ENCODE assay signal across 8 cellular contexts in the genomic region with DNA sequence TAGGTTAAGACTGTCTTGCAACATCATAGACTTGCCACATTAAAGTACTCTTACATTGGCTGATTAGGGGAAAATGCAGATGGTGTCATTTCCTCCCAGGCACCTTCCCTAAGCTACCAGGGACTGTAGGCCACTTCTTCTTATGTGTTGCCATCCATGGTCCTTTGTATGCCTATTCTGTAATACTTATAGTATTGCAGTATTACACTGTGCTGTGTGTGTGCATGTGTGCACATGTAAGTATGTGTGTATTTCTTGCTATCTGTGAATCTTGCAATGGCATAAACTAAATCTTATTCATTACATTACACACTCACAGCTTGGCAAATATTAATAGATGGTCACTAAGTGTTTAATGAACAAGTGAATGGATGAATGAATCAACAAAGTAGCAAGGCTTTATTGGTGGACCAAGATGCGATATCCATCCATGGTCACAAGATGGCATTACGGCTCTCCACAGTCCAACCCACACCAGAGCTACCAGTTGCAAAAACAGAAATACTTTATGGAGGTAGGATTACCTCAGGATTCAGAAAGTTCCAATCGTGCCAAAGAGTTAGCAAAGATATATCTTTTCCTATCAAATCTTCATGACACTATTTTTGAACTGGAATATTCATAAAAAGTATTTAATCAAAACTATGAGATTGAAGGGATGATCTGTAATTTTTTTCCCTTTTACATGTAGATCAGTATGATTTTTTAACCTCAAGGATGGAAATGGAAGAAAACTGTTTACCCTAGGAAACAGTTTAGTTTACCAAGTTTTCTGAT.
DNase-seq lines count a peak whose midpoint lies in the region; ATAC-seq and TF ChIP-seq lines count a peak whose summit lies in the region.

No MANE protein-coding gene starts in this region.

- ATAC-seq in HG02970 (IDR thresholded peaks at IDR 0.05; ENCODE audit: low FRiP score, unreplicated experiment) (peak; percentile 68), HG03108 (IDR thresholded peaks at IDR 0.05; ENCODE audit: unreplicated experiment) (no peak)

- H3K4me1 ChIP-seq in BE2C = peaks cover 32% of the 10 kb centered on the region

- in situ Hi-C loops in GM13977 (cut with MboI; ENCODE audit: low pct_unique_long_range_greater_than_20kb, low sequenced_read_pairs, unreplicated experiment) = no loop called here

- H3K4me3 ChIP-seq in BE2C (ENCODE audit: low read depth, low read length) = no peak overlapping the region

- H3K27me3 ChIP-seq in BE2C = no peaks in the 10 kb centered on the region

- no peaks in the 10 kb centered on the region for H3K9me3 ChIP-seq in BE2C

- DNase-seq in BE2C (peak; percentile 59), GM13977 (ENCODE audit: low spot score) (no peak), NCI-H345 treated with DMSO at 0.1 percent for 48 hours (lab: John Stamatoyannopoulos, UW; ENCODE audit: unreplicated experiment) (peak; percentile 10), iPS DF 4.7 (ENCODE audit: extremely low read depth, low spot score) (peak; percentile 16)
- peak; percentile 16 for DNase-seq in activated naive CD4-positive, alpha-beta T cell treated with anti-CD3 and anti-CD28 coated beads, Interleukin-2, amount 50 U/mL, for 16 hours
- DNase-seq in stimulated activated CD4-positive, alpha-beta T cell treated with anti-CD3 and anti-CD28 coated beads, TNF-alpha, amount 100 ng/mL, for 48 hours (ENCODE audit: low read depth in 3 of 3) = peak in 2 of 3 donors; percentile 3 to 9

- TF ChIP-seq CTCF in BE2C (IDR thresholded peaks at IDR 0.05; ENCODE audit: low read depth, low read length) (peak; percentile 89), GM13977 (IDR thresholded peaks at IDR 0.05; ENCODE audit: extremely low read depth, insufficient read depth, missing control alignments) (peak; percentile 67)

- no peaks in the 10 kb centered on the region for H3K36me3 ChIP-seq in BE2C
